In genomic region chr6:85157266-85157665, GRCh38 we compare ENCODE assay signal across 20 cellular contexts.
DNase-seq lines count a peak whose midpoint lies in the region; ATAC-seq, FAIRE-seq and TF ChIP-seq lines count a peak whose summit lies in the region.
"Had no signal": no experiment of that assay in that cellular context is flagged by ENCODE, and none has a peak within 500 bp of the region (broad histone marks: within the 10 kb centered on the region; RNA-seq: fewer than 3 reads in every experiment).

No MANE protein-coding gene starts in this region.

- no peaks in the 10 kb centered on the region for H3K27me3 ChIP-seq in osteoblast (ENCODE audit: insufficient read depth, low read length)
- H3K27me3 ChIP-seq: BLaER1 had no signal

- ATAC-seq in HG02870 (IDR thresholded peaks at IDR 0.05; ENCODE audit: unreplicated experiment) = no peak
- ATAC-seq: CD8-positive, alpha-beta T cell had no signal

- H3K4me1 ChIP-seq in osteoblast (ENCODE audit: insufficient read depth, low read length) = no peaks in the 10 kb centered on the region
- H3K4me1 ChIP-seq: BLaER1, Caco-2, HAP-1 had no signal

- no peak for FAIRE-seq in GM12892 (lab: Jason Lieb, UNC)
- FAIRE-seq: GM12891, H54 had no signal

- no peak overlapping the region for H3K4me3 ChIP-seq in AG10803 (ENCODE audit: low read length)
- H3K4me3 ChIP-seq in osteoblast (ENCODE audit: insufficient read depth, low read length) = no peak overlapping the region
- H3K4me3 ChIP-seq: BLaER1, HAP-1 had no signal

- TF ChIP-seq CTCF in AG10803 (conservative IDR thresholded peaks at IDR 0.05; ENCODE audit: low read length) (no peak), osteoblast (IDR thresholded peaks at IDR 0.05; ENCODE audit: extremely low read depth, low read depth, low read length) (no peak)

- H4K20me1 ChIP-seq in osteoblast (ENCODE audit: insufficient read depth, low read length) = no peaks in the 10 kb centered on the region
- H4K20me1 ChIP-seq: BLaER1 had no signal

- DNase-seq in AG10803 (ENCODE audit: low read depth) (peak; percentile 53), amniotic epithelial cell (ENCODE audit: low read depth) (peak; percentile 8), osteoblast (ENCODE audit: insufficient read length, low spot score, missing footprints) (no peak), GM12892 (ENCODE audit: insufficient read length) (no peak), glomerular visceral epithelial cell (ENCODE audit: extremely low spot score) (no peak)
- no peak for DNase-seq in stimulated activated naive CD4-positive, alpha-beta T cell (lab: John Stamatoyannopoulos, UW)
- DNase-seq: Caco-2; CD4-positive, CD25-positive, alpha-beta regulatory T cell; CD8-positive, alpha-beta T cell; DMS153; DND-41; GF-D8; GOT3; HFFc6 had no signal

- no peak for TF ChIP-seq POLR2A in GM12892 (IDR thresholded peaks at IDR 0.05; ENCODE audit: low read depth, low read length)

- no peaks in the 10 kb centered on the region for H3K9me3 ChIP-seq in osteoblast (ENCODE audit: low read depth, low read length)
- H3K9me3 ChIP-seq: BLaER1, Caco-2, HAP-1 had no signal

- no peaks in the 10 kb centered on the region for H3K36me3 ChIP-seq in osteoblast (ENCODE audit: insufficient read depth, low read length)
- H3K36me3 ChIP-seq: BLaER1, HAP-1 had no signal

- H3K79me2 ChIP-seq in osteoblast (ENCODE audit: insufficient read depth, low read length) = no peaks in the 10 kb centered on the region

- H3K4me2 ChIP-seq in osteoblast (ENCODE audit: insufficient read depth, low read length) = no peak overlapping the region
- H3K4me2 ChIP-seq: BLaER1 had no signal

- no peak overlapping the region for H3K27ac ChIP-seq in osteoblast (ENCODE audit: low read depth, low read length)
- H3K27ac ChIP-seq: BLaER1, C4-2B had no signal

- peak overlapping the region; percentile 67 for H2AFZ ChIP-seq in osteoblast (ENCODE audit: low read length)

Comparison
In these comparisons a context has a peak if more than half of its experiments do, and no peak if none do; other contexts are left out.
1. DNase-seq: peak in AG10803 (single experiment) and amniotic epithelial cell (single experiment); none in osteoblast (single experiment), GM12892 (single experiment), stimulated activated naive CD4-positive, alpha-beta T cell (0 of 6) and glomerular visceral epithelial cell (single experiment).